Comparison of ENCODE assay signal across 15 cellular contexts in the genomic region with DNA sequence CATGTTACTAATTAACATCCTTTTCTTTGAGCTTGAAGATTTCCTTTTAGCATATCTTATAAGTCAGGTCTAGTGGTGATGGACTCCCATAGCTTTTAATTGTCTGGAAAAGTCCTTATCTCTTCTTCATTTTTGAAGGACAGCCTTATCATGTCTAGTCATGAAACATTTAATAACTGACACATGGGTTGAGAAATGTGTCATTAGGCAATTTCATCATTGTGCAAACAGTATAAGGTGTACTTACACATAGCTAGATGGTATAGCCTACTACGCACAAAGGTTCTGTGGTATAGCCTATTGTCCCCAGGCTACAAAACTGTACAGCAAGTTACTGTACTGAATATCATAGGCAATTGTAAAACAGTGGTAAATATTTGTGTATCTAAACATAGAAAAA. TPM values are rescaled to one million over a fixed set of nuclear protein-coding genes. Genes with fewer than 3 reads are reported as not detected.
DNase-seq lines count a peak whose midpoint lies in the region; ATAC-seq, FAIRE-seq and TF ChIP-seq lines count a peak whose summit lies in the region.
"Had no signal": no experiment of that assay in that cellular context is flagged by ENCODE, and none has a peak within 500 bp of the region (broad histone marks: within the 10 kb centered on the region; RNA-seq: fewer than 3 reads in every experiment).

No MANE protein-coding gene starts in this region.

- BruUV-seq in PC-3 (replicated peaks; lab: Mats Ljungman, UMichigan), result no TSS peak

- no peaks in the 10 kb centered on the region for H3K79me2 ChIP-seq in PC-3 (ENCODE audit: low read length)

- H4K20me1 ChIP-seq in PC-3 (ENCODE audit: low read length), result no peaks in the 10 kb centered on the region

- H2AFZ ChIP-seq in PC-3 (ENCODE audit: low read length), result no peak overlapping the region

- H3K27me3 ChIP-seq in PC-3 (ENCODE audit: low read length) (no peaks in the 10 kb centered on the region), pancreas (no peaks in the 10 kb centered on the region)
- H3K27me3 ChIP-seq: BE2C had no signal

- WGBS in pancreas, 2 donors, result 86 to 88% methylated on average over 1 of the region's 1 CpG

- TF ChIP-seq CTCF in PC-3 (conservative IDR thresholded peaks at IDR 0.05; ENCODE audit: low read depth, low read length), result no peak
- no peak for TF ChIP-seq CTCF in epithelial cell of esophagus (IDR thresholded peaks at IDR 0.05; ENCODE audit: insufficient read depth, low read depth, low read length, missing control alignments)
- TF ChIP-seq CTCF in pancreas (IDR thresholded peaks at IDR 0.05), result no peak

- no peak for TF ChIP-seq POLR2A in GM12892 (IDR thresholded peaks at IDR 0.05; ENCODE audit: low read depth, low read length)

- POLR2A ChIA-PET in PC-3 (lab: Charles Lee; ENCODE audit: unreplicated experiment), result no interaction called here

- DNase-seq in GM12892 (ENCODE audit: insufficient read length), result no peak
- peak; percentile 15 for DNase-seq in PC-3
- DNase-seq in epithelial cell of esophagus (ENCODE audit: low read depth), result peak; percentile 60
- no peak for DNase-seq in pancreas
- no peak for DNase-seq in NCI-H1048 (lab: John Stamatoyannopoulos, UW)
- DNase-seq in effector CD4-positive, alpha-beta T cell, result no peak
- no peak for DNase-seq in activated gamma-delta T cell (lab: John Stamatoyannopoulos, UW)
- DNase-seq: BE2C; CD8-positive, alpha-beta T cell; COR-L47; DMS53; HCEC 1CT; HFFc6 had no signal

- H3K9me2 ChIP-seq in PC-3 (replicated peaks; ENCODE audit: low read length), result no peaks in the 10 kb centered on the region

- no peaks in the 10 kb centered on the region for H3F3A ChIP-seq in PC-3 (ENCODE audit: low read length, unreplicated experiment)

- H3K4me3 ChIP-seq in PC-3 (ENCODE audit: low read length) (no peak overlapping the region), epithelial cell of esophagus (ENCODE audit: low read length) (no peak overlapping the region), pancreas (no peak overlapping the region)

- no peak overlapping the region for H3K4me2 ChIP-seq in PC-3 (ENCODE audit: low read length)

- H3K27ac ChIP-seq in PC-3 (ENCODE audit: low read length), result no peak overlapping the region
- no peak overlapping the region for H3K27ac ChIP-seq in pancreas
- H3K27ac ChIP-seq: C4-2B had no signal

- H3K9me3 ChIP-seq in PC-3 (ENCODE audit: low read length) (no peaks in the 10 kb centered on the region), pancreas (no peaks in the 10 kb centered on the region)
- H3K9me3 ChIP-seq: BE2C had no signal

- no peaks in the 10 kb centered on the region for H3K4me1 ChIP-seq in PC-3 (ENCODE audit: insufficient read depth, low read length)
- H3K4me1 ChIP-seq in pancreas, result no peaks in the 10 kb centered on the region
- H3K4me1 ChIP-seq: BE2C had no signal

- ATAC-seq in PC-3, result no peak
- ATAC-seq in pancreas, result no peak
- ATAC-seq: CD8-positive, alpha-beta T cell had no signal

- FAIRE-seq in GM12892 (lab: Jason Lieb, UNC) (peak; percentile 17), pancreas (lab: Jason Lieb, UNC) (peak; percentile 82)
- FAIRE-seq: GM18507 had no signal

- CTCF ChIA-PET in PC-3 (lab: Charles Lee), result no interaction called here

- H3K36me3 ChIP-seq in PC-3 (ENCODE audit: low read depth, low read length), result no peaks in the 10 kb centered on the region
- H3K36me3 ChIP-seq in pancreas, result no peaks in the 10 kb centered on the region
- H3K36me3 ChIP-seq: BE2C had no signal

- H3K9ac ChIP-seq in PC-3 (ENCODE audit: low read length), result no peak overlapping the region

- intact Hi-C loops in PC-3 (cut with micrococcal nuclease) (no loop called here), pancreas (cut with DNase I) (no loop called here)

RNA-seq across cellular contexts. Expression of gene ALG13, which starts 34.5 kb away (rescaled TPM):
- 45.8 TPM for polyA plus RNA-seq in GM12892 (2012; ENCODE audit: missing spikeins)
- total RNA-seq in PC-3 (2014; rRNA removed) (79.0 and 101 TPM in 2 replicates), pancreas (10 to 100 TPM; 13.4 to 27.8 (median 18.4) TPM)
- 10 to 100 TPM; 17.9 to 31.0 TPM for polyA plus RNA-seq in pancreas

Comparison
In these comparisons a context has a peak if more than half of its experiments do, and no peak if none do; other contexts are left out.
1. DNase-seq: peak in PC-3 (single experiment) and epithelial cell of esophagus (single experiment); none in GM12892 (single experiment), pancreas (0 of 6), NCI-H1048 (single experiment), effector CD4-positive, alpha-beta T cell (single experiment) and activated gamma-delta T cell (single experiment).